10 cellular contexts compared by ENCODE assay signal in the genomic region with DNA sequence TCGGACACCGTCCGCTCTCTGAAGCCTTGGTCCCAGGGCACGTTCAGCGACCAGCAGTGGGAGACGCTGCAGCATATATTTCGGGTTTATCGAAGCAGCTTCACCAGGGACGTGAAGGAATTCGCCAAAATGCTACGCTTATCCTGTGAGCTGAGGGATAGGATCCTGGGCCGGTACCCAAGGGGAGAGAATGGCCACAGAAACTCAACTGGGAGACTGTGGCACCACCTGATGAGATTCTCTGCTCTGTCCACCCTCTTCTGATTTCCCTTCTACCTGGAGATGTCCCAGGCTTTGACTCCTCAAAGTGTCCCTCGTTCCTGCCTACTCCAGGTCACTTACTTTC. TPM values are rescaled to one million over a fixed set of nuclear protein-coding genes. Genes with fewer than 3 reads are reported as not detected.
DNase-seq lines count a peak whose midpoint lies in the region; ATAC-seq, FAIRE-seq and TF ChIP-seq lines count a peak whose summit lies in the region.
"Had no signal": no experiment of that assay in that cellular context is flagged by ENCODE, and none has a peak within 500 bp of the region (broad histone marks: within the 10 kb centered on the region; RNA-seq: fewer than 3 reads in every experiment).

No MANE protein-coding gene starts in this region.

- H4K20me1 ChIP-seq in Loucy (ENCODE audit: insufficient read depth, low read length, poor library complexity, severe bottlenecking) (no peaks in the 10 kb centered on the region), H1 (replicated peaks in 1 of 2; ENCODE audit: control insufficient read depth in 1 of 2, insufficient read depth in 2 of 2, low read length in 2 of 2) (no peaks in the 10 kb centered on the region)

- 0 out of 2 replicates have a peak overlapping the region, but pooled peaks have one; percentile 53 for H4K8ac ChIP-seq in H1 (ENCODE audit: extremely low read depth, insufficient read depth, low read length)

- no peak overlapping the region for H3K14ac ChIP-seq in H1 (ENCODE audit: insufficient read length)

- intact Hi-C loops in head of caudate nucleus (cut with DNase I) = no loop called here

- H3K23me2 ChIP-seq in H1 (ENCODE audit: low read depth, low read length) = peaks cover 13% of the 10 kb centered on the region; the same call in 1 of the 2 replicates

- 16% methylated on average over 13 of the region's 13 CpGs; no CpG with 5 or more reads in 1 of the 2 experiments for whole genome bisulfite sequencing in H1 (ENCODE audit: extremely low coverage in 1 of 2, insufficient coverage in 1 of 2, insufficient read length in 1 of 2, insufficient replicate concordance in 2 of 2, low coverage in 1 of 2, low lambda C conversion rate in 2 of 2, missing lambda C conversion rate in 1 of 2), 2 experiments

- no peaks in the 10 kb centered on the region for H3K79me1 ChIP-seq in H1 (ENCODE audit: low read depth, low read length)

- no peak for TF ChIP-seq EP300 in H1 (IDR thresholded peaks at IDR 0.05; ENCODE audit: borderline replicate concordance in 1 of 2, low read depth in 2 of 2, low read length in 2 of 2)

- H4K91ac ChIP-seq in H1 (replicated peaks; ENCODE audit: insufficient read length, low read length) = no peak overlapping the region

- H3K27ac ChIP-seq in H1 (ENCODE audit: low read depth, low read length) = no peak overlapping the region

- H3K4me3 ChIP-seq in AG10803 (ENCODE audit: low read length) (peak overlapping the region; percentile 48), Loucy (ENCODE audit: low read length, poor library complexity, severe bottlenecking) (peak overlapping the region; percentile 70), H1 (ENCODE audit: extremely low read depth in 1 of 4, insufficient read depth in 2 of 4, low read depth in 3 of 4, low read length in 4 of 4) (peak overlapping the region; percentile 58 to 72 (median 64))

- POLR2A ChIA-PET in H1 (lab: Charles Lee; ENCODE audit: partially characterized antibody) = interaction anchor here (0.7 to 1.0 kb wide), 2 partner anchors 21 to 27 kb away, joined by 3 read pairs; no protein-coding TSS in a partner anchor

- no peak for FAIRE-seq in H1 (lab: Jason Lieb, UNC)
- no peak for FAIRE-seq in HTR-8/SVneo (lab: Jason Lieb, UNC)
- FAIRE-seq: endometrium had no signal

- H3K56ac ChIP-seq in H1 (replicated peaks; ENCODE audit: insufficient read length, low read depth, low read length) = no peak overlapping the region

- TF ChIP-seq POLR2A in H1 (IDR thresholded peaks at IDR 0.05; ENCODE audit: control extremely low read depth in 1 of 2, low read depth in 2 of 2, low read length in 2 of 2) = no peak

- peak overlapping the region; percentile 40; the same call in 1 of the 2 replicates for H2BK15ac ChIP-seq in H1 (ENCODE audit: low read length)

- no peaks in the 10 kb centered on the region for H3K36me3 Mint-ChIP-seq in neural crest cell (ENCODE audit: low read depth)

- H3K79me2 ChIP-seq in Loucy (ENCODE audit: insufficient read depth, low read length) (no peaks in the 10 kb centered on the region), H1 (ENCODE audit: control insufficient read depth in 1 of 2, insufficient read depth in 2 of 2, low read length in 2 of 2) (no peaks in the 10 kb centered on the region)

- 0 out of 2 replicates have a peak overlapping the region, but pooled peaks have one; percentile 25 for H2BK5ac ChIP-seq in H1 (ENCODE audit: low read depth, low read length)

- H3K27me3 Mint-ChIP-seq in neural crest cell (ENCODE audit: low read depth) = peaks cover 90% of the 10 kb centered on the region

- TF ChIP-seq CTCF in AG10803 (conservative IDR thresholded peaks at IDR 0.05; ENCODE audit: low read length) (no peak), Loucy (conservative IDR thresholded peaks at IDR 0.05; ENCODE audit: low read length) (no peak), H1 (IDR thresholded peaks at IDR 0.05; ENCODE audit: control extremely low read depth in 1 of 3, insufficient read depth in 1 of 3, low read depth in 1 of 3, low read length in 3 of 3) (no peak), neural crest cell (conservative IDR thresholded peaks at IDR 0.05) (no peak)

- peak overlapping the region; percentile 86 for H3K4me2 ChIP-seq in Loucy (ENCODE audit: low read depth, low read length, poor library complexity, severe bottlenecking)
- H3K4me2 ChIP-seq in H1 (ENCODE audit: insufficient read depth in 1 of 2, low read depth in 2 of 2, low read length in 2 of 2) = peak overlapping the region; percentile 87 to 97

- H2AFZ ChIP-seq in Loucy (ENCODE audit: low read length) (peak overlapping the region; percentile 89), H1 (ENCODE audit: low read length) (peak overlapping the region; percentile 66)

- peak overlapping the region; percentile 22; the same call in 1 of the 2 replicates for H2BK20ac ChIP-seq in H1 (ENCODE audit: low read length)

- H4K5ac ChIP-seq in H1 (ENCODE audit: insufficient read length, low read depth, low read length) = no peak overlapping the region

- H3K18ac ChIP-seq in H1 (ENCODE audit: extremely low read depth, low read length) = peak overlapping the region; percentile 75

- H2BK120ac ChIP-seq in H1 (replicated peaks; ENCODE audit: low read depth, low read length) = no peak overlapping the region

- H3K27me3 ChIP-seq in Loucy (ENCODE audit: insufficient read depth, low read length, poor library complexity, severe bottlenecking) (peaks cover 59% of the 10 kb centered on the region), H1 (replicated peaks in 1 of 4; ENCODE audit: control insufficient read depth in 3 of 4, extremely low read depth in 1 of 4, insufficient read depth in 3 of 4, low read length in 3 of 4) (peaks cover 33 to 73% (median 66%) of the 10 kb centered on the region in 4 experiments)

- no peak for ATAC-seq in HG02885 (IDR thresholded peaks at IDR 0.05; ENCODE audit: poor library complexity, unreplicated experiment)

- H3K4me1 Mint-ChIP-seq in neural crest cell = peaks cover 23% of the 10 kb centered on the region

- no peak overlapping the region for H3K27ac Mint-ChIP-seq in neural crest cell (ENCODE audit: unreplicated experiment)

- no peaks in the 10 kb centered on the region for H3F3A ChIP-seq in Loucy (ENCODE audit: low read depth)

- no peak overlapping the region for H2AK5ac ChIP-seq in H1 (ENCODE audit: low read depth, low read length)

- H2BK12ac ChIP-seq in H1 (ENCODE audit: low read depth, low read length) = peak overlapping the region; percentile 88; the same call in 1 of the 2 replicates

- H3K9me3 Mint-ChIP-seq in neural crest cell = no peaks in the 10 kb centered on the region

- H3K4me3 Mint-ChIP-seq in neural crest cell = peak overlapping the region; percentile 85

- DNase-seq in AG10803 (ENCODE audit: low read depth) (no peak), H1 (ENCODE audit: low read depth in 1 of 2, low spot score in 2 of 2) (no peak), neural crest cell (ENCODE audit: low read depth, low spot score) (no peak), HTR-8/SVneo (ENCODE audit: insufficient read length, low spot score) (no peak), head of caudate nucleus (no peak), HT-29 (ENCODE audit: low spot score) (no peak)

- no peaks in the 10 kb centered on the region for H3K36me3 ChIP-seq in Loucy (ENCODE audit: insufficient read depth, low read length)
- no peaks in the 10 kb centered on the region for H3K36me3 ChIP-seq in H1 (ENCODE audit: control insufficient read depth in 2 of 4, insufficient read depth in 4 of 4, low read length in 3 of 4)

- H3K9me2 ChIP-seq in Loucy (replicated peaks; ENCODE audit: low read depth, low read length) = no peaks in the 10 kb centered on the region

- H3K9me3 ChIP-seq in Loucy (ENCODE audit: insufficient read depth, low read depth, low read length) (no peaks in the 10 kb centered on the region), H1 (ENCODE audit: insufficient read depth in 2 of 2, low read depth in 1 of 2, low read length in 1 of 2) (no peaks in the 10 kb centered on the region)

- peaks cover 10% of the 10 kb centered on the region for H3K4me1 ChIP-seq in Loucy (ENCODE audit: insufficient read depth, low read length, poor library complexity, severe bottlenecking)
- peaks cover under 1 to 12% (median 9%) of the 10 kb centered on the region in 4 experiments; a peak in 6 of 7 replicates for H3K4me1 ChIP-seq in H1 (replicated peaks in 1 of 4; ENCODE audit: control insufficient read depth in 3 of 4, insufficient read depth in 4 of 4, low read length in 3 of 4)

- no peak overlapping the region for H3K23ac ChIP-seq in H1 (ENCODE audit: insufficient read length)

- CTCF ChIA-PET in H1 (lab: Charles Lee; ENCODE audit: partially characterized antibody) = interaction anchor here (0.7 to 1.2 kb wide), 3 partner anchors 14 to 62 kb away, joined by 3 to 4 read pairs (median 3); no protein-coding TSS in a partner anchor

- H3K9ac ChIP-seq in Loucy (ENCODE audit: low read depth, low read length, poor library complexity, severe bottlenecking) (no peak overlapping the region), H1 (replicated peaks in 1 of 4; ENCODE audit: extremely low read depth in 1 of 4, low read depth in 3 of 4, low read length in 3 of 4) (no peak overlapping the region)

- no peak for TF ChIP-seq RAD21 in H1 (IDR thresholded peaks at IDR 0.05 in 1 of 2, conservative IDR thresholded peaks at IDR 0.05 in 1 of 2; ENCODE audit: low read depth in 2 of 2, low read length in 2 of 2)

- H3K4ac ChIP-seq in H1 (replicated peaks; ENCODE audit: insufficient read length, low read depth, low read length) = no peak overlapping the region

TF ChIP-seq in H1, 55 proteins besides CTCF, POLR2A, EP300 and RAD21:
- TF ChIP-seq HDAC6 (IDR thresholded peaks at IDR 0.05; ENCODE audit: low read depth, low read length) (no peak), SUZ12 (IDR thresholded peaks at IDR 0.05; ENCODE audit: low read length) (peak; percentile 70; the same call in 1 of the 2 replicates), TEAD4 (IDR thresholded peaks at IDR 0.05; ENCODE audit: low read depth, low read length) (0 out of 2 replicates have a peak, but pooled peaks have one; percentile 3), ASH2L (IDR thresholded peaks at IDR 0.05; ENCODE audit: low read length) (peak; percentile 12), TBP (IDR thresholded peaks at IDR 0.05; ENCODE audit: low read depth, low read length) (0 out of 2 replicates have a peak, but pooled peaks have one; percentile 3), EZH2 (IDR thresholded peaks at IDR 0.05; ENCODE audit: low read depth, low read length, severe bottlenecking) (peak; percentile 24)

RNA-seq across cellular contexts. Expression of a gene that starts 0.9 kb away (rescaled TPM):
- total RNA-seq in H1 (2021; fragmentation: NEBNext Ultra II Directional; extraction: Animal tissue kit (Norgen Biotek cat#: 25700)) = 0.92 and 1.1 TPM in 2 replicates
- 1.2 and 1.6 TPM in 2 replicates for polyA plus RNA-seq in H1 (2011; rRNA removed)
- 1.2 TPM for polyA plus RNA-seq in H1 (2011; cell fraction: cytosol; rRNA removed)
- 2.3 TPM for polyA plus RNA-seq in H1 (2011; cell fraction: nucleus; rRNA removed)
- 1.2 to 2.3 TPM (median 1.7 TPM) in 4 replicates for polyA plus RNA-seq in H1 (2012, experiment 1 of 2)
- 1.9 TPM for polyA plus RNA-seq in H1 (2012, experiment 2 of 2)
- polyA plus RNA-seq in H1 (2013, experiment 1 of 2) = 1.4 TPM
- 1.3 TPM for polyA plus RNA-seq in H1 (2013, experiment 2 of 2)
- polyA minus RNA-seq in H1 (2011; rRNA and poly(A)+ RNA removed) = 1.1 and 1.9 TPM in 2 replicates
- polyA minus RNA-seq in H1 (2011; cell fraction: cytosol; rRNA and poly(A)+ RNA removed) = 0.51 TPM
- 1.1 TPM for polyA minus RNA-seq in H1 (2011; cell fraction: nucleus; rRNA and poly(A)+ RNA removed)
- total RNA-seq in neural crest cell = not detected in 2 replicates
- total RNA-seq in HT-29 (2014; rRNA removed; shearing (Covaris generic)) = not detected in 2 replicates
- total RNA-seq: T-helper 2 cell treated with Interferon-gamma antibody and Interleukin-4, amounts not matched to agents 100 ng/mL and 5 ng/mL, for 36 hours had no signal
